In genomic region chr1:176198413-176198812, GRCh38 we compare ENCODE assay signal across 21 cellular contexts. TPM values are rescaled to one million over a fixed set of nuclear protein-coding genes. Genes with fewer than 3 reads are reported as not detected.
DNase-seq lines count a peak whose midpoint lies in the region; ATAC-seq, FAIRE-seq and TF ChIP-seq lines count a peak whose summit lies in the region.
"Had no signal": no experiment of that assay in that cellular context is flagged by ENCODE, and none has a peak within 500 bp of the region (broad histone marks: within the 10 kb centered on the region; RNA-seq: fewer than 3 reads in every experiment).

No MANE protein-coding gene starts in this region.

- H3K4me3 Mint-ChIP-seq in CD4-positive, CD25-positive, alpha-beta regulatory T cell: no peak overlapping the region
- H3K4me3 Mint-ChIP-seq: H9 had no signal

- TF ChIP-seq CTCF in SU-DHL-6 (IDR thresholded peaks at IDR 0.05; ENCODE audit: insufficient read depth, low read length, poor library complexity, severe bottlenecking): no peak
- TF ChIP-seq CTCF in pancreas (IDR thresholded peaks at IDR 0.05): no peak

- peaks cover 19% of the 10 kb centered on the region for H3K36me3 Mint-ChIP-seq in CD4-positive, CD25-positive, alpha-beta regulatory T cell

- no peaks in the 10 kb centered on the region for H3K27me3 Mint-ChIP-seq in CD4-positive, CD25-positive, alpha-beta regulatory T cell

- H3K9ac ChIP-seq in SU-DHL-6 (ENCODE audit: low read length): no peak overlapping the region
- H3K9ac ChIP-seq: KMS-11 had no signal

- H3K27ac ChIP-seq in CD4-positive, CD25-positive, alpha-beta regulatory T cell (ENCODE audit: insufficient read depth, low read length, poor library complexity, severe bottlenecking): no peak overlapping the region
- H3K27ac ChIP-seq in SU-DHL-6 (ENCODE audit: low read depth, low read length) (no peak overlapping the region), pancreas (no peak overlapping the region)
- H3K27ac ChIP-seq: C4-2B, HL-60, KMS-11 had no signal

- peaks cover 28% of the 10 kb centered on the region for H3K4me1 ChIP-seq in CD4-positive, CD25-positive, alpha-beta regulatory T cell (ENCODE audit: control insufficient read depth, insufficient read depth, low read length, poor library complexity, severe bottlenecking)
- H3K4me1 ChIP-seq in pancreas: peaks cover 0 to 4% (median 1%) of the 10 kb centered on the region in 3 donors
- H3K4me1 ChIP-seq: BE2C had no signal

- DNase-seq in CD4-positive, CD25-positive, alpha-beta regulatory T cell: no peak
- DNase-seq in pancreas (no peak), KG1 (lab: John Stamatoyannopoulos, UW) (no peak), NCI-H226 (no peak)
- DNase-seq in activated naive CD4-positive, alpha-beta T cell treated with anti-CD3 and anti-CD28 coated beads, Interleukin-2, amount 50 U/mL, for 16 hours: no peak
- DNase-seq: BE2C; CD8-positive, alpha-beta T cell; COR-L47; DMS153; DMS79 treated with DMSO at 0.1 percent for 48 hours; EL; GDM1; GOT3; H9; IMR-90 had no signal

- intact Hi-C loops in pancreas (cut with DNase I): no loop called here

- peaks cover 100% of the 10 kb centered on the region for H3K79me2 ChIP-seq in SU-DHL-6 (ENCODE audit: insufficient read depth, low read length)

- peaks cover 23% of the 10 kb centered on the region for H3F3A ChIP-seq in SU-DHL-6 (ENCODE audit: insufficient read depth)

- no peaks in the 10 kb centered on the region for H3K36me3 ChIP-seq in CD4-positive, CD25-positive, alpha-beta regulatory T cell (ENCODE audit: control insufficient read depth, insufficient read depth, low read length)
- H3K36me3 ChIP-seq in SU-DHL-6 (ENCODE audit: low read length) (peaks cover 8% of the 10 kb centered on the region), pancreas (no peaks in the 10 kb centered on the region)
- H3K36me3 ChIP-seq: BE2C had no signal

- H3K9me3 Mint-ChIP-seq in CD4-positive, CD25-positive, alpha-beta regulatory T cell: peaks cover 0 to 1% (median 0%) of the 10 kb centered on the region in 7 donors
- H3K9me3 Mint-ChIP-seq: CD8-positive, alpha-beta T cell; H9 had no signal

- no peak overlapping the region for H2AFZ ChIP-seq in SU-DHL-6 (ENCODE audit: low read depth, low read length, severe bottlenecking)

- peak; percentile 23 for FAIRE-seq in endometrium (lab: Jason Lieb, UNC)
- peak; percentile 78 for FAIRE-seq in pancreas (lab: Jason Lieb, UNC)
- FAIRE-seq: GM19239 had no signal

- peak overlapping the region; percentile 9 for H3K4me2 ChIP-seq in SU-DHL-6 (ENCODE audit: low read depth, low read length, poor library complexity, severe bottlenecking)
- H3K4me2 ChIP-seq: KMS-11 had no signal

- no peaks in the 10 kb centered on the region for H3K27me3 ChIP-seq in CD4-positive, CD25-positive, alpha-beta regulatory T cell (ENCODE audit: control insufficient read depth, insufficient read depth, low read length)
- no peaks in the 10 kb centered on the region for H3K27me3 ChIP-seq in SU-DHL-6 (ENCODE audit: low read length)
- no peaks in the 10 kb centered on the region for H3K27me3 ChIP-seq in pancreas
- H3K27me3 ChIP-seq: BE2C had no signal

- no peaks in the 10 kb centered on the region for H3K9me3 ChIP-seq in CD4-positive, CD25-positive, alpha-beta regulatory T cell (ENCODE audit: control insufficient read depth in 2 of 2, low read length in 2 of 2)
- H3K9me3 ChIP-seq in SU-DHL-6 (ENCODE audit: insufficient read depth, low read length) (no peaks in the 10 kb centered on the region), pancreas (no peaks in the 10 kb centered on the region)
- H3K9me3 ChIP-seq: BE2C had no signal

- WGBS in pancreas, 2 donors: 98 to 99% methylated on average over 2 of the region's 2 CpGs

- H4K20me1 ChIP-seq in SU-DHL-6 (ENCODE audit: low read depth, low read length): peaks cover 13% of the 10 kb centered on the region

- no peaks in the 10 kb centered on the region for H3K9me2 ChIP-seq in SU-DHL-6 (replicated peaks; ENCODE audit: insufficient read depth, low read length)

- no peak for ATAC-seq in CD4-positive, CD25-positive, alpha-beta regulatory T cell (ENCODE audit: low read depth in 2 of 2)
- ATAC-seq in pancreas: no peak
- ATAC-seq: CD8-positive, alpha-beta T cell had no signal

- no peak overlapping the region for H3K27ac Mint-ChIP-seq in CD4-positive, CD25-positive, alpha-beta regulatory T cell
- H3K27ac Mint-ChIP-seq: CD8-positive, alpha-beta T cell; H9 had no signal

- peaks cover 54 to 85% (median 68%) of the 10 kb centered on the region in 4 donors for H3K4me1 Mint-ChIP-seq in CD4-positive, CD25-positive, alpha-beta regulatory T cell

- peak overlapping the region; percentile 7 for H3K4me3 ChIP-seq in CD4-positive, CD25-positive, alpha-beta regulatory T cell (ENCODE audit: low read depth, low read length)
- H3K4me3 ChIP-seq in SU-DHL-6 (ENCODE audit: insufficient read depth, low read length, poor library complexity, severe bottlenecking) (no peak overlapping the region), pancreas (no peak overlapping the region)

RNA-seq across cellular contexts. Expression of gene COP1, which starts 8.7 kb away (rescaled TPM):
- total RNA-seq in CD4-positive, CD25-positive, alpha-beta regulatory T cell: 53.9 TPM
- 10 to 100 TPM; 37.7 to 43.9 (median 41.8) TPM for polyA plus RNA-seq in CD4-positive, CD25-positive, alpha-beta regulatory T cell
- 10 to 100 TPM; 12.3 to 25.0 (median 19.3) TPM for total RNA-seq in pancreas
- polyA plus RNA-seq in pancreas: 10 to 100 TPM; 21.5 to 33.1 TPM
